Comparison of ENCODE assay signal across 15 cellular contexts in genomic region chr10:46415291-46415690, GRCh38. TPM values are rescaled to one million over a fixed set of nuclear protein-coding genes. Genes with fewer than 3 reads are reported as not detected.
DNase-seq lines count a peak whose midpoint lies in the region; ATAC-seq and TF ChIP-seq lines count a peak whose summit lies in the region.
"Not testable (repeated sequence)": the region's sequence is repeated elsewhere in the genome, so short reads cannot be mapped to it uniquely, and the experiment has no call there.
"Had no signal": no experiment of that assay in that cellular context is flagged by ENCODE, and none has a peak within 500 bp of the region (broad histone marks: within the 10 kb centered on the region; RNA-seq: fewer than 3 reads in every experiment).

No MANE protein-coding gene starts in this region.

- not testable (repeated sequence) for H3K4me1 ChIP-seq in sigmoid colon

- ATAC-seq in GM18502 (IDR thresholded peaks at IDR 0.05; ENCODE audit: poor library complexity, unreplicated experiment) (peak; percentile 82), GM18520 (IDR thresholded peaks at IDR 0.05; ENCODE audit: unreplicated experiment) (peak; percentile 69), GM19351 (IDR thresholded peaks at IDR 0.05; ENCODE audit: unreplicated experiment) (peak; percentile 94), HG02610 (IDR thresholded peaks at IDR 0.05; ENCODE audit: unreplicated experiment) (peak; percentile 58), HG02885 (IDR thresholded peaks at IDR 0.05; ENCODE audit: poor library complexity, unreplicated experiment) (peak; percentile 71), HG03520 (IDR thresholded peaks at IDR 0.05; ENCODE audit: unreplicated experiment) (peak; percentile 64)

- not testable (repeated sequence) for H3K9me3 ChIP-seq in sigmoid colon

- 84 to 92% methylated on average over 4 of the region's 6 CpGs for WGBS in sigmoid colon, 2 donors

- not testable (repeated sequence) for TF ChIP-seq POLR2A in sigmoid colon (IDR thresholded peaks at IDR 0.05)

- TF ChIP-seq EP300 in sigmoid colon (IDR thresholded peaks at IDR 0.05) = not testable (repeated sequence)

- not testable (repeated sequence) for H3K4me3 ChIP-seq in sigmoid colon

- peak overlapping the region in 3 of 4 donors; percentile 42 to 70 (median 54) for H3K27ac ChIP-seq in sigmoid colon

- H3K36me3 ChIP-seq in sigmoid colon = not testable (repeated sequence)

- not testable (repeated sequence) for DNase-seq in sigmoid colon

- not testable (repeated sequence) for H3K27me3 ChIP-seq in sigmoid colon

- intact Hi-C loops in sigmoid colon (cut with DNase I) = not testable (repeated sequence)

- TF ChIP-seq CTCF in sigmoid colon (IDR thresholded peaks at IDR 0.05) = not testable (repeated sequence)

RNA-seq across cellular contexts. Expression of gene ANXA8L1, which starts 39.7 kb away (rescaled TPM):
- under 1 TPM in 1 of 4 donors, not detected in 3; 0.68 TPM for total RNA-seq in sigmoid colon
- polyA plus RNA-seq in sigmoid colon = not detected
- total RNA-seq: A673; CD4-positive, alpha-beta memory T cell; H7; HepG2 had no signal
- polyA plus RNA-seq: CD4-positive, alpha-beta memory T cell; HepG2; IgD-negative memory B cell had no signal

RNA-seq across cellular contexts. Expression of gene NPY4R, which starts 50.5 kb away (rescaled TPM):
- total RNA-seq in sigmoid colon = 1 to 10 TPM; 1.5 to 6.6 (median 4.1) TPM
- 1 to 10 TPM in 2 of 3 donors, under 1 TPM in 1; 0.46 to 3.1 (median 2.4) TPM for polyA plus RNA-seq in sigmoid colon
- total RNA-seq: A673; CD4-positive, alpha-beta memory T cell; Daoy; H7; HepG2; MCF 10A had no signal
- polyA plus RNA-seq: CD14-positive monocyte; CD4-positive, alpha-beta memory T cell; HepG2; IgD-negative memory B cell had no signal
